Comparison of ENCODE assay signal across 1 cellular context in the genomic region with DNA sequence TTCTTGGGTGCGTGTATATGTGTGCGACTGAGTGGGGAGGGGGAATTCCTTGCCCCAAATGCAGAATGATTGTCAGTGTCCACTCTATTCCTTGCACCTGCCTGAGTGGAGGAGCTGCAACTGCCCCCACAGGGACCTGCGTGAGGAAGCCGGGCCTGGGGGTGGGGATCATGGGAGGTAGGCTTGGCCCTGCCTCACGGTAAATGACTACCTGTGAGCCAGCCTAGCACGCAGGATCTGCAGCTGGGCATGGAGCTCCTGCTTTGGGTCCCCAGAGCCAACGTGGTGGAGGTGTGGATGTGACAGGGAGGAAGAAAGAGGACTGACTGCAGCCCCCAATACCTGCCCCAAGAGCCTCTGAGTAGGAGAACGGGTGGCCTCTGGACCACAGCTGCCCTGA.
TF ChIP-seq lines count a peak whose summit lies in the region.

No MANE protein-coding gene starts in this region.

TF ChIP-seq in H1, 55 proteins besides CTCF, POLR2A, EP300 and RAD21 (continued from another document):
- no peak for TF ChIP-seq FOSL1 (IDR thresholded peaks at IDR 0.05; ENCODE audit: insufficient read depth, low read depth, low read length)
